ENCODE assay signal across 8 cellular contexts in the genomic region with DNA sequence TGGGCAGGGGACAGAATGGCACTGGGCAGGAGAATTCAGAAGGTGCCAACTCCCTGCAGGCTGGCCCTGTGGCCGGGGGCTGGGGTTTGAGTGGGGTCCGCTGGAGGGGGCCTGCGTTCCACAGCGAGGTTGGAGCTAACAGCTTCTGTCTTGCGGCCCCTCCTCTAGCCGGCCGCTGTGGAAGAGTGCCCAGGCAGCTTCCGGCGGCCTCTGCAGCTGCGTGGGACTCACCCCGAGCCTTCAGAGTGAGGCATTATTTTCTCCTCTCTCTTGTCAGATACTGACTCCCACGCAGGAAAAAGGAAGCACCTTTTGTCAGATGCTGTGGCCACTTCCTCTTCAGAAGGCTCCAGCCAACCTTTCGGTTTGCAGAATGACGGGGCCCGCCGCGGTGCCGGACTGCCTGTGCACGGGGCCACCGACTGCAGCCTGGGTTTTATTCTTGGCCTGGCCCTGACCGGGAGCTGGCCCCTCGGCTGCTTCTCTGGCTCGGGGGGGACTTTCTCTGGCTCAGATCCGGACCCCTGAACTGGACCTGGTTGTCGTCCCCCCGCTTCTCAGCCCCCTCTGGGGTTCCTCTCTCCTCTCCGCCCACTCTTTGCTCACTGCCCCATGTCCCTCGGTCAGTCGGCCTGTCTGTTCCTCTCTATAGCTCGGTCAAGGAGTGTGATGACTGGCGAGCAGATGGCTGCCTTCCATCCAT. TPM values are rescaled to one million over a fixed set of nuclear protein-coding genes. Genes with fewer than 3 reads are reported as not detected.
DNase-seq lines count a peak whose midpoint lies in the region; ATAC-seq and TF ChIP-seq lines count a peak whose summit lies in the region.

No MANE protein-coding gene starts in this region.

- DNase-seq in GM23338 (ENCODE audit: low spot score) (no peak), NOMO-1 (lab: John Stamatoyannopoulos, UW; ENCODE audit: unreplicated experiment in 2 of 2) (peak; percentile 81 to 84), hypothalamus (lab: John Stamatoyannopoulos, UW) (peak in 29 of 51 donors; percentile 14 to 58 (median 28)), foreskin fibroblast (no peak), SW 1271 (lab: John Stamatoyannopoulos, UW) (no peak)
- peak; percentile 85 for DNase-seq in activated effector memory CD4-positive, alpha-beta T cell treated with anti-CD3 and anti-CD28 coated beads, Interleukin-2, amount 50 U/mL, for 16 hours
- DNase-seq in stimulated activated CD8-positive, alpha-beta memory T cell treated with anti-CD3 and anti-CD28 coated beads, Interleukin-15, amount 100 ng/mL, for 48 hours (ENCODE audit: low read depth in 2 of 2), result peak; percentile 58 to 63

- H3K4me3 ChIP-seq in GM08714 (ENCODE audit: low read length), result peak overlapping the region; percentile 19; the same call in 1 of the 2 replicates
- H3K4me3 ChIP-seq in GM23338, result no peak overlapping the region
- no peak overlapping the region for H3K4me3 ChIP-seq in foreskin fibroblast (ENCODE audit: low read depth in 1 of 2, low read length in 2 of 2)

- H3K36me3 ChIP-seq in GM23338 (ENCODE audit: insufficient read depth), result no peaks in the 10 kb centered on the region

- ATAC-seq in GM23338, result peak; percentile 36; the same call in 1 of the 3 replicates

- H3K9me2 ChIP-seq in GM23338 (ENCODE audit: insufficient read depth), result no peaks in the 10 kb centered on the region

- H3K27ac Mint-ChIP-seq in GM23338, result no peak overlapping the region

- H3K79me2 ChIP-seq in GM23338 (replicated peaks; ENCODE audit: insufficient read depth), result no peaks in the 10 kb centered on the region

- no peak overlapping the region for H2AFZ ChIP-seq in GM23338

- no peak overlapping the region for H3K27ac ChIP-seq in GM23338 (ENCODE audit: low read depth)

- no peaks in the 10 kb centered on the region for H3F3A ChIP-seq in GM23338 (replicated peaks; ENCODE audit: low read depth)

- no peak overlapping the region for H3K4me3 Mint-ChIP-seq in GM23338

- no peak overlapping the region for H3K4me2 ChIP-seq in GM23338

- no peaks in the 10 kb centered on the region for H4K20me1 ChIP-seq in GM23338 (replicated peaks; ENCODE audit: insufficient read depth)

- H3K4me1 Mint-ChIP-seq in GM23338, result peaks cover 5% of the 10 kb centered on the region

- TF ChIP-seq CTCF in GM23338 (conservative IDR thresholded peaks at IDR 0.05; ENCODE audit: low read depth in 2 of 2) (no peak), foreskin fibroblast (IDR thresholded peaks at IDR 0.05; ENCODE audit: low read depth, low read length) (no peak)

- H3K36me3 Mint-ChIP-seq in GM23338 (ENCODE audit: low read depth), result no peaks in the 10 kb centered on the region

- H3K9me3 Mint-ChIP-seq in GM23338, result no peaks in the 10 kb centered on the region; the same call in 2 of the 3 replicates

- H3K4me1 ChIP-seq in GM23338 (ENCODE audit: insufficient read depth), result peaks cover 3% of the 10 kb centered on the region; the same call in 1 of the 2 replicates

- H3K27me3 ChIP-seq in GM23338 (ENCODE audit: insufficient read depth), result no peaks in the 10 kb centered on the region

- no peaks in the 10 kb centered on the region for H3K27me3 Mint-ChIP-seq in GM23338 (ENCODE audit: insufficient read depth, low read depth, poor library complexity)

TF ChIP-seq in GM23338, 12 proteins besides CTCF, POLR2A, EP300 and RAD21:
- TF ChIP-seq ZNF331 (CRISPR knock-in tag; IDR thresholded peaks at IDR 0.05; ENCODE audit: low read depth), result no peak
- no peak for TF ChIP-seq ZNF114 (CRISPR knock-in tag; IDR thresholded peaks at IDR 0.05)
- no peak for TF ChIP-seq STAT1 (IDR thresholded peaks at IDR 0.05; ENCODE audit: unreplicated experiment)
- TF ChIP-seq EZH2phosphoT487 (IDR thresholded peaks at IDR 0.05; ENCODE audit: unreplicated experiment), result no peak
- TF ChIP-seq, protein P1, sequence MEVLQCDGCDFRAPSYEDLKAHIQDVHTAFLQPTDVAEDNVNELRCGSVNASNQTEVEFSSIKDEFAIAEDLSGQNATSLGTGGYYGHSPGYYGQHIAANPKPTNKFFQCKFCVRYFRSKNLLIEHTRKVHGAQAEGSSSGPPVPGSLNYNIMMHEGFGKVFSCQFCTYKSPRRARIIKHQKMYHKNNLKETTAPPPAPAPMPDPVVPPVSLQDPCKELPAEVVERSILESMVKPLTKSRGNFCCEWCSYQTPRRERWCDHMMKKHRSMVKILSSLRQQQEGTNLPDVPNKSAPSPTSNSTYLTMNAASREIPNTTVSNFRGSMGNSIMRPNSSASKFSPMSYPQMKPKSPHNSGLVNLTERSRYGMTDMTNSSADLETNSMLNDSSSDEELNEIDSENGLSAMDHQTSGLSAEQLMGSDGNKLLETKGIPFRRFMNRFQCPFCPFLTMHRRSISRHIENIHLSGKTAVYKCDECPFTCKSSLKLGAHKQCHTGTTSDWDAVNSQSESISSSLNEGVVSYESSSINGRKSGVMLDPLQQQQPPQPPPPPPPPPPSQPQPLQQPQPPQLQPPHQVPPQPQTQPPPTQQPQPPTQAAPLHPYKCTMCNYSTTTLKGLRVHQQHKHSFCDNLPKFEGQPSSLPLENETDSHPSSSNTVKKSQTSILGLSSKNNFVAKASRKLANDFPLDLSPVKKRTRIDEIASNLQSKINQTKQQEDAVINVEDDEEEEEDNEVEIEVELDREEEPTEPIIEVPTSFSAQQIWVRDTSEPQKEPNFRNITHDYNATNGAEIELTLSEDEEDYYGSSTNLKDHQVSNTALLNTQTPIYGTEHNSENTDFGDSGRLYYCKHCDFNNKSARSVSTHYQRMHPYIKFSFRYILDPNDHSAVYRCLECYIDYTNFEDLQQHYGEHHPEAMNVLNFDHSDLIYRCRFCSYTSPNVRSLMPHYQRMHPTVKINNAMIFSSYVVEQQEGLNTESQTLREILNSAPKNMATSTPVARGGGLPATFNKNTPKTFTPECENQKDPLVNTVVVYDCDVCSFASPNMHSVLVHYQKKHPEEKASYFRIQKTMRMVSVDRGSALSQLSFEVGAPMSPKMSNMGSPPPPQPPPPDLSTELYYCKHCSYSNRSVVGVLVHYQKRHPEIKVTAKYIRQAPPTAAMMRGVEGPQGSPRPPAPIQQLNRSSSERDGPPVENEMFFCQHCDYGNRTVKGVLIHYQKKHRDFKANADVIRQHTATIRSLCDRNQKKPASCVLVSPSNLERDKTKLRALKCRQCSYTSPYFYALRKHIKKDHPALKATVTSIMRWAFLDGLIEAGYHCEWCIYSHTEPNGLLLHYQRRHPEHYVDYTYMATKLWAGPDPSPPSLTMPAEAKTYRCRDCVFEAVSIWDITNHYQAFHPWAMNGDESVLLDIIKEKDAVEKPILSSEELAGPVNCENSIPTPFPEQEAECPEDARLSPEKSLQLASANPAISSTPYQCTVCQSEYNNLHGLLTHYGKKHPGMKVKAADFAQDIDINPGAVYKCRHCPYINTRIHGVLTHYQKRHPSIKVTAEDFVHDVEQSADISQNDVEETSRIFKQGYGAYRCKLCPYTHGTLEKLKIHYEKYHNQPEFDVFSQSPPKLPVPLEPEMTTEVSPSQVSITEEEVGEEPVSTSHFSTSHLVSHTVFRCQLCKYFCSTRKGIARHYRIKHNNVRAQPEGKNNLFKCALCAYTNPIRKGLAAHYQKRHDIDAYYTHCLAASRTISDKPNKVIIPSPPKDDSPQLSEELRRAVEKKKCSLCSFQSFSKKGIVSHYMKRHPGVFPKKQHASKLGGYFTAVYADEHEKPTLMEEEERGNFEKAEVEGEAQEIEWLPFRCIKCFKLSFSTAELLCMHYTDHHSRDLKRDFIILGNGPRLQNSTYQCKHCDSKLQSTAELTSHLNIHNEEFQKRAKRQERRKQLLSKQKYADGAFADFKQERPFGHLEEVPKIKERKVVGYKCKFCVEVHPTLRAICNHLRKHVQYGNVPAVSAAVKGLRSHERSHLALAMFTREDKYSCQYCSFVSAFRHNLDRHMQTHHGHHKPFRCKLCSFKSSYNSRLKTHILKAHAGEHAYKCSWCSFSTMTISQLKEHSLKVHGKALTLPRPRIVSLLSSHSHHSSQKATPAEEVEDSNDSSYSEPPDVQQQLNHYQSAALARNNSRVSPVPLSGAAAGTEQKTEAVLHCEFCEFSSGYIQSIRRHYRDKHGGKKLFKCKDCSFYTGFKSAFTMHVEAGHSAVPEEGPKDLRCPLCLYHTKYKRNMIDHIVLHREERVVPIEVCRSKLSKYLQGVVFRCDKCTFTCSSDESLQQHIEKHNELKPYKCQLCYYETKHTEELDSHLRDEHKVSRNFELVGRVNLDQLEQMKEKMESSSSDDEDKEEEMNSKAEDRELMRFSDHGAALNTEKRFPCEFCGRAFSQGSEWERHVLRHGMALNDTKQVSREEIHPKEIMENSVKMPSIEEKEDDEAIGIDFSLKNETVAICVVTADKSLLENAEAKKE (CRISPR knock-in tag; IDR thresholded peaks at IDR 0.05), result no peak
- TF ChIP-seq, protein P2, sequence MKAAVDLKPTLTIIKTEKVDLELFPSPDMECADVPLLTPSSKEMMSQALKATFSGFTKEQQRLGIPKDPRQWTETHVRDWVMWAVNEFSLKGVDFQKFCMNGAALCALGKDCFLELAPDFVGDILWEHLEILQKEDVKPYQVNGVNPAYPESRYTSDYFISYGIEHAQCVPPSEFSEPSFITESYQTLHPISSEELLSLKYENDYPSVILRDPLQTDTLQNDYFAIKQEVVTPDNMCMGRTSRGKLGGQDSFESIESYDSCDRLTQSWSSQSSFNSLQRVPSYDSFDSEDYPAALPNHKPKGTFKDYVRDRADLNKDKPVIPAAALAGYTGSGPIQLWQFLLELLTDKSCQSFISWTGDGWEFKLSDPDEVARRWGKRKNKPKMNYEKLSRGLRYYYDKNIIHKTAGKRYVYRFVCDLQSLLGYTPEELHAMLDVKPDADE (IDR thresholded peaks at IDR 0.05), result no peak
- TF ChIP-seq NANOG (IDR thresholded peaks at IDR 0.05; ENCODE audit: borderline replicate concordance), result no peak
- no peak for TF ChIP-seq EZH2 (IDR thresholded peaks at IDR 0.05; ENCODE audit: low read depth, unreplicated experiment)
- TF ChIP-seq CREB1 (CRISPR knock-in tag; IDR thresholded peaks at IDR 0.05; ENCODE audit: low read depth), result no peak
- TF ChIP-seq POLR2AphosphoS5 (IDR thresholded peaks at IDR 0.05; ENCODE audit: low read depth), result no peak

RNA-seq across cellular contexts. Expression of gene ARHGAP25, which starts 40.1 kb away (rescaled TPM):
- 1.9 and 2.5 TPM in 2 replicates for total RNA-seq in GM23338 (2014; rRNA removed; shearing (Covaris generic))
- polyA plus RNA-seq in GM23338 (2016; fragmentation: Nextera tagmentation; extraction: Ambion mirVana), result 1.9 and 2.0 TPM in 2 replicates

Comparison
In these comparisons a context has a peak if more than half of its experiments do, and no peak if none do; other contexts are left out.
1. DNase-seq: peak in NOMO-1 (2 of 2), activated effector memory CD4-positive, alpha-beta T cell treated with anti-CD3 and anti-CD28 coated beads, Interleukin-2, amount 50 U/mL, for 16 hours (single experiment), hypothalamus (29 of 51) and stimulated activated CD8-positive, alpha-beta memory T cell treated with anti-CD3 and anti-CD28 coated beads, Interleukin-15, amount 100 ng/mL, for 48 hours (2 of 2); none in GM23338 (single experiment), foreskin fibroblast (0 of 2) and SW 1271 (0 of 2).